In the genomic region with DNA sequence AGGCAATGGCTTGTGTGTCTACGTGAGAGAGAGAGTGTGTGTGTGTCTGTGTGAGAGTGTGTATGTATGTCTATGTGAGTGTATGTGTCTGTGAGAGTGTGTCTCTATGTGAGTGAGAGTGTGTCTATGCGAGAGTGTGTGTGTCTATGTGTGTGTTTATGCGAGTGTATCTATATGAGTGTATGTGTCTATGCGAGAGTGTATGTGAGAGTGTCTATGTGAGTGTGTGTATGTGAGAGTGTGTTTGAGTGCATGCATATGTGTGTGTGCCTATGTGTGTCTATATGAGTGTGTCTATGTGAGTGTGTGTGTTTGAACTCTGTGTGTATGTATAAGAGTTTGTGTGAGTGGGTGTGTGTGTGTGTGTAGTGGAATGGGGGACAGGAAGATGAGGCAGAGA, we compare ENCODE assay signal across 15 cellular contexts. TPM values are rescaled to one million over a fixed set of nuclear protein-coding genes. Genes with fewer than 3 reads are reported as not detected.
DNase-seq lines count a peak whose midpoint lies in the region; ATAC-seq, FAIRE-seq and TF ChIP-seq lines count a peak whose summit lies in the region.
"Had no signal": no experiment of that assay in that cellular context is flagged by ENCODE, and none has a peak within 500 bp of the region (broad histone marks: within the 10 kb centered on the region; RNA-seq: fewer than 3 reads in every experiment).

No MANE protein-coding gene starts in this region.

- H3K9me3 Mint-ChIP-seq in activated T-helper 2 cell treated with anti-CD3 and anti-CD28 coated beads, Interferon-gamma antibody, Interleukin-2, Interleukin-4, amounts not matched to agents 10 μg/mL and 5 μg/mL and 100 μg/mL, durations not matched to agents 14 hours and 24 hours and 36 hours: no peaks in the 10 kb centered on the region

- no peak overlapping the region for H2BK20ac ChIP-seq in IMR-90 (ENCODE audit: low read depth, low read length)

- no peak overlapping the region for H4K8ac ChIP-seq in IMR-90 (ENCODE audit: low read depth in 2 of 2, low read length in 2 of 2)

- H3K27me3 ChIP-seq in DND-41 (ENCODE audit: insufficient read depth, low read length, poor library complexity): no peaks in the 10 kb centered on the region
- no peaks in the 10 kb centered on the region for H3K27me3 ChIP-seq in IMR-90 (ENCODE audit: control insufficient read depth, insufficient read depth, low read length)
- H3K27me3 ChIP-seq in K562 (ENCODE audit: control insufficient read depth in 2 of 2, insufficient read depth in 2 of 2, low read length in 2 of 2): peaks cover 6 to 19% of the 10 kb centered on the region in 2 experiments
- no peaks in the 10 kb centered on the region for H3K27me3 ChIP-seq in psoas muscle (ENCODE audit: insufficient read depth in 3 of 3, low read length in 2 of 3)

- dilution Hi-C loops in IMR-90 (cut with HindIII; ENCODE audit: low sequenced_read_pairs, unreplicated experiment): no loop called here

- no peaks in the 10 kb centered on the region for H3K36me3 Mint-ChIP-seq in activated T-helper 2 cell treated with anti-CD3 and anti-CD28 coated beads, Interferon-gamma antibody, Interleukin-2, Interleukin-4, amounts not matched to agents 10 μg/mL and 5 μg/mL and 100 μg/mL, durations not matched to agents 14 hours and 24 hours and 36 hours (ENCODE audit: low read depth)

- no peak overlapping the region for H2AK9ac ChIP-seq in IMR-90 (replicated peaks; ENCODE audit: low read depth, low read length, poor library complexity)

- H3K27me3 Mint-ChIP-seq in activated T-helper 2 cell treated with anti-CD3 and anti-CD28 coated beads, Interferon-gamma antibody, Interleukin-2, Interleukin-4, amounts not matched to agents 10 μg/mL and 5 μg/mL and 100 μg/mL, durations not matched to agents 14 hours and 24 hours and 36 hours (ENCODE audit: low read depth): peaks cover 8% of the 10 kb centered on the region

- H3K18ac ChIP-seq in IMR-90 (ENCODE audit: low read depth, low read length): no peak overlapping the region

- no TSS peak for BruUV-seq in IMR-90 (replicated peaks; lab: Mats Ljungman, UMichigan)
- BruUV-seq in K562 (replicated peaks; lab: Mats Ljungman, UMichigan): no TSS peak

- H3K4me1 Mint-ChIP-seq in activated T-helper 2 cell treated with anti-CD3 and anti-CD28 coated beads, Interferon-gamma antibody, Interleukin-2, Interleukin-4, amounts not matched to agents 10 μg/mL and 5 μg/mL and 100 μg/mL, durations not matched to agents 14 hours and 24 hours and 36 hours (ENCODE audit: low read depth): peaks cover 18% of the 10 kb centered on the region

- H2BK120ac ChIP-seq in IMR-90 (ENCODE audit: low read depth, low read length): no peak overlapping the region

- H3K23ac ChIP-seq in IMR-90 (ENCODE audit: low read depth, low read length): no peak overlapping the region

- intact Hi-C loops in IMR-90 (cut with micrococcal nuclease): no loop called here
- intact Hi-C loops in K562 (cut with micrococcal nuclease): no loop called here
- intact Hi-C loops in psoas muscle (cut with DNase I): no loop called here
- intact Hi-C loops in activated T-helper 2 cell treated with anti-CD3 and anti-CD28 coated beads, Interferon-gamma antibody, Interleukin-2, Interleukin-4, amounts not matched to agents 10 μg/mL and 5 μg/mL and 100 μg/mL, durations not matched to agents 14 hours and 24 hours and 36 hours (cut with micrococcal nuclease): loop anchor here (5.0 kb wide), 1 partner anchor 128 kb away; no protein-coding TSS in a partner anchor

- no peak overlapping the region for H3K27ac Mint-ChIP-seq in activated T-helper 2 cell treated with anti-CD3 and anti-CD28 coated beads, Interferon-gamma antibody, Interleukin-2, Interleukin-4, amounts not matched to agents 10 μg/mL and 5 μg/mL and 100 μg/mL, durations not matched to agents 14 hours and 24 hours and 36 hours

- H3K4me3 ChIP-seq in DND-41 (ENCODE audit: low read depth in 1 of 2, low read length in 2 of 2) (no peak overlapping the region), IMR-90 (ENCODE audit: insufficient read depth, low read depth, low read length) (no peak overlapping the region), K562 (no peak overlapping the region), psoas muscle (no peak overlapping the region)
- H3K4me3 ChIP-seq: HAP-1 had no signal

- TF ChIP-seq RAD21 in IMR-90 (IDR thresholded peaks at IDR 0.05; ENCODE audit: low read length) (no peak), K562 (CRISPR knock-in tag; conservative IDR thresholded peaks at IDR 0.05 in 1 of 2, IDR thresholded peaks at IDR 0.05 in 1 of 2) (no peak)

- ATAC-seq in DND-41 (ENCODE audit: insufficient read depth, low read depth): 0 out of 3 replicates have a peak, but pooled peaks have one; percentile 19
- ATAC-seq in IMR-90 (ENCODE audit: low read depth): no peak
- ATAC-seq in K562: no peak
- no peak for ATAC-seq in psoas muscle
- ATAC-seq in GM21529 (IDR thresholded peaks at IDR 0.05; ENCODE audit: unreplicated experiment): no peak

- 85% methylated on average over 4 of the region's 4 CpGs; no CpG with 5 or more reads in 1 of the 2 experiments for whole genome bisulfite sequencing in IMR-90 (ENCODE audit: extremely low coverage in 2 of 2, insufficient read length in 1 of 2), 2 experiments
- 3% methylated on average over 4 of the region's 4 CpGs for WGBS in K562 (ENCODE audit: insufficient coverage, low coverage, missing lambda C conversion rate)
- WGBS in psoas muscle, 3 donors: 94 to 95% (median 95%) methylated on average over 4 of the region's 4 CpGs

- no peaks in the 10 kb centered on the region for H3K36me3 ChIP-seq in DND-41 (ENCODE audit: insufficient read depth, low read length)
- H3K36me3 ChIP-seq in IMR-90 (ENCODE audit: control insufficient read depth, insufficient read depth, low read length): no peaks in the 10 kb centered on the region
- no peaks in the 10 kb centered on the region for H3K36me3 ChIP-seq in K562 (ENCODE audit: control insufficient read depth, insufficient read depth, low read length)
- H3K36me3 ChIP-seq in psoas muscle (ENCODE audit: insufficient read depth in 1 of 2, low read depth in 1 of 2): no peaks in the 10 kb centered on the region
- H3K36me3 ChIP-seq: HAP-1 had no signal

- in situ Hi-C loops in IMR-90 (cut with MboI; ENCODE audit: low sequenced_read_pairs) (no loop called here), K562 (cut with MboI) (no loop called here)

- CTCF ChIA-PET in IMR-90 (lab: Yijun Ruan, JAX) (no interaction called here), K562 (lab: Yijun Ruan, JAX; ENCODE audit: low intra/inter-chr PET ratio) (no interaction called here)

- DNase-seq in DND-41 (no peak), IMR-90 (no peak), K562 (ENCODE audit: extremely low read depth in 1 of 4, low spot score in 3 of 4) (no peak), psoas muscle (no peak), amygdala (lab: John Stamatoyannopoulos, UW) (no peak), GDM1 (lab: John Stamatoyannopoulos, UW) (no peak)
- DNase-seq in activated T-helper 2 cell treated with anti-CD3 and anti-CD28 coated beads, Interferon-gamma antibody, Interleukin-2, Interleukin-4, amounts not matched to agents 10 μg/mL and 5 μg/mL and 100 μg/mL, durations not matched to agents 14 hours and 24 hours and 36 hours (ENCODE audit: low spot score): no peak
- DNase-seq: C1 segment of cervical spinal cord, NCI-H187 treated with DMSO at 0.1 percent for 48 hours, NCI-H446, SIG-M5 had no signal

- H3K27ac ChIP-seq in DND-41 (ENCODE audit: low read length) (no peak overlapping the region), IMR-90 (ENCODE audit: insufficient read depth, low read length) (no peak overlapping the region), K562 (ENCODE audit: extremely low read depth, low read depth, low read length) (no peak overlapping the region), psoas muscle (peak overlapping the region; percentile 24)

- TF ChIP-seq POLR2A in IMR-90 (IDR thresholded peaks at IDR 0.05; ENCODE audit: low read depth, low read length) (no peak), K562 (conservative IDR thresholded peaks at IDR 0.05) (no peak)

- H3K4me2 ChIP-seq in DND-41 (ENCODE audit: insufficient read depth, low read length) (no peak overlapping the region), IMR-90 (ENCODE audit: low read depth, low read length) (no peak overlapping the region), K562 (ENCODE audit: insufficient read depth, low read length) (no peak overlapping the region)

- no peak for TF ChIP-seq CTCF in DND-41 (IDR thresholded peaks at IDR 0.05; ENCODE audit: borderline replicate concordance, extremely low read depth, low read length, poor library complexity, severe bottlenecking)
- TF ChIP-seq CTCF in IMR-90 (conservative IDR thresholded peaks at IDR 0.05; ENCODE audit: low read depth, low read length): no peak
- no peak for TF ChIP-seq CTCF in K562 (IDR thresholded peaks at IDR 0.05 in 2 of 3, conservative IDR thresholded peaks at IDR 0.05 in 1 of 3; ENCODE audit: insufficient read depth in 2 of 3, low read depth in 1 of 3, low read length in 3 of 3)
- no peak for TF ChIP-seq CTCF in psoas muscle (IDR thresholded peaks at IDR 0.05)

- H4K91ac ChIP-seq in IMR-90 (ENCODE audit: insufficient read depth, low read depth, low read length): no peak overlapping the region

- H3K9me1 ChIP-seq in IMR-90 (ENCODE audit: insufficient read depth, low read length) (peaks cover 7% of the 10 kb centered on the region), K562 (ENCODE audit: control insufficient read depth, insufficient read depth, low read length) (no peaks in the 10 kb centered on the region)

- H4K20me1 ChIP-seq in DND-41 (ENCODE audit: insufficient read depth, low read length) (no peaks in the 10 kb centered on the region), IMR-90 (ENCODE audit: insufficient read depth, low read length) (no peaks in the 10 kb centered on the region), K562 (replicated peaks; ENCODE audit: control insufficient read depth, insufficient read depth, low read length) (no peaks in the 10 kb centered on the region)

- no peak overlapping the region for H3K4me3 Mint-ChIP-seq in activated T-helper 2 cell treated with anti-CD3 and anti-CD28 coated beads, Interferon-gamma antibody, Interleukin-2, Interleukin-4, amounts not matched to agents 10 μg/mL and 5 μg/mL and 100 μg/mL, durations not matched to agents 14 hours and 24 hours and 36 hours (ENCODE audit: low read depth)

- no peak for TF ChIP-seq EP300 in K562 (IDR thresholded peaks at IDR 0.05; ENCODE audit: low read length)

- no peak overlapping the region for H3K14ac ChIP-seq in IMR-90 (replicated peaks; ENCODE audit: low read depth, low read length)

- no peaks in the 10 kb centered on the region for H3K79me1 ChIP-seq in IMR-90 (ENCODE audit: low read depth in 1 of 2, low read length in 2 of 2)

- H3K79me2 ChIP-seq in DND-41 (ENCODE audit: insufficient read depth, low read length) (no peaks in the 10 kb centered on the region), K562 (ENCODE audit: control insufficient read depth, insufficient read depth, low read length) (no peaks in the 10 kb centered on the region)

- H2AK5ac ChIP-seq in IMR-90 (ENCODE audit: low read depth, low read length): peak overlapping the region; percentile 42

- H3K4me1 ChIP-seq in DND-41 (ENCODE audit: insufficient read depth, low read length): no peaks in the 10 kb centered on the region
- 0 out of 2 replicates have a peak, but pooled peaks cover under 1% of the 10 kb centered on the region for H3K4me1 ChIP-seq in IMR-90 (ENCODE audit: control insufficient read depth, insufficient read depth, low read length)
- H3K4me1 ChIP-seq in K562 (replicated peaks in 1 of 2; ENCODE audit: control insufficient read depth in 2 of 2, insufficient read depth in 2 of 2, low read length in 2 of 2): peaks cover 0 to under 1% of the 10 kb centered on the region in 2 experiments; a peak in 1 of 5 replicates
- peaks cover 19% of the 10 kb centered on the region for H3K4me1 ChIP-seq in psoas muscle
- H3K4me1 ChIP-seq: HAP-1 had no signal

- no peak overlapping the region for H3K56ac ChIP-seq in IMR-90 (ENCODE audit: extremely low read depth, insufficient read depth, low read length)

- peak overlapping the region; percentile 38 for H2BK5ac ChIP-seq in IMR-90 (ENCODE audit: low read depth, low read length, poor library complexity, severe bottlenecking)

- H3K4ac ChIP-seq in IMR-90 (ENCODE audit: low read depth, low read length): no peak overlapping the region

- H2BK15ac ChIP-seq in IMR-90 (ENCODE audit: low read depth, low read length): 0 out of 3 replicates have a peak overlapping the region, but pooled peaks have one; percentile 55

- no peak overlapping the region for H3K9ac ChIP-seq in DND-41 (ENCODE audit: low read depth, low read length)
- no peak overlapping the region for H3K9ac ChIP-seq in IMR-90 (ENCODE audit: low read depth, low read length)
- H3K9ac ChIP-seq in K562 (ENCODE audit: insufficient read depth in 1 of 2, low read depth in 2 of 2, low read length in 2 of 2): no peak overlapping the region

- FAIRE-seq in K562 (lab: Jason Lieb, UNC): no peak

- POLR2A ChIA-PET in IMR-90 (lab: Charles Lee; ENCODE audit: unreplicated experiment): no interaction called here
- POLR2A ChIA-PET in K562 (lab: Yijun Ruan, JAX): no interaction called here

- H2AFZ ChIP-seq in DND-41 (ENCODE audit: low read depth, low read length): no peak overlapping the region
- H2AFZ ChIP-seq in IMR-90 (replicated peaks; ENCODE audit: low read length, poor library complexity): no peak overlapping the region
- no peak overlapping the region for H2AFZ ChIP-seq in K562 (ENCODE audit: low read depth, low read length)

- H4K5ac ChIP-seq in IMR-90 (ENCODE audit: low read depth, low read length): no peak overlapping the region

- no peaks in the 10 kb centered on the region for H3K9me3 ChIP-seq in DND-41 (ENCODE audit: insufficient read depth, low read length, severe bottlenecking)
- no peaks in the 10 kb centered on the region for H3K9me3 ChIP-seq in IMR-90 (ENCODE audit: control insufficient read depth, insufficient read depth, low read length)
- no peaks in the 10 kb centered on the region for H3K9me3 ChIP-seq in K562 (replicated peaks; ENCODE audit: control insufficient read depth, insufficient read depth, low read depth, low read length)
- H3K9me3 ChIP-seq in psoas muscle: no peaks in the 10 kb centered on the region
- H3K9me3 ChIP-seq: HAP-1 had no signal

RNA-seq across cellular contexts. Expression of gene GNLY, which starts 9.8 kb away (rescaled TPM):
- not detected in 2 replicates for total RNA-seq in IMR-90 (2012; rRNA removed)
- not detected in 2 replicates for polyA plus RNA-seq in IMR-90 (2012; rRNA removed)
- not detected in 2 replicates for polyA plus RNA-seq in IMR-90 (2012; cell fraction: cytosol; rRNA removed)
- 0.13 and 0.24 TPM in 2 replicates for polyA plus RNA-seq in IMR-90 (2012; cell fraction: nucleus; rRNA removed; ENCODE audit: low replicate concordance)
- 0.21 TPM in 1 of 2 replicates, not detected in the other for total RNA-seq in K562 (2011; cell fraction: chromatin; rRNA removed; ENCODE audit: low replicate concordance)
- not detected in 2 replicates for total RNA-seq in K562 (2011; cell fraction: nucleolus; rRNA removed)
- 0.99 TPM in 1 of 2 replicates, not detected in the other for total RNA-seq in K562 (2011; cell fraction: nucleoplasm; rRNA removed)
- total RNA-seq in K562 (2014; rRNA removed): not detected in 2 replicates
- not detected in 2 replicates for total RNA-seq in K562 (2014; rRNA removed; fragmentation: Illumina TruSeq; extraction: Trizol)
- not detected in 2 replicates for total RNA-seq in K562 (2015; rRNA removed; fragmentation: Illumina TruSeq; extraction: Trizol)
- total RNA-seq in K562 (2021): not detected in 2 replicates
- polyA plus RNA-seq in K562 (2011; rRNA removed): not detected in 2 replicates
- polyA plus RNA-seq in K562 (2011; cell fraction: cytosol; rRNA removed): 0.03 TPM in 1 of 2 replicates, not detected in the other
- 0.06 TPM in 1 of 2 replicates, not detected in the other for polyA plus RNA-seq in K562 (2011; cell fraction: nucleus; rRNA removed)
- polyA plus RNA-seq in K562 (2012): 0.37 TPM in 1 of 2 replicates, not detected in the other
- polyA plus RNA-seq in K562 (2014; fragmentation: Illumina TruSeq; extraction: Trizol): not detected in 2 replicates
- not detected for polyA plus RNA-seq in K562 (2014; fragmentation: Nextera tagmentation; extraction: Ambion mirVana)
- not detected in 2 replicates for polyA plus RNA-seq in K562 (2014; rRNA removed)
- not detected in 2 replicates for polyA minus RNA-seq in K562 (2011; rRNA and poly(A)+ RNA removed)
- polyA minus RNA-seq in K562 (2011; cell fraction: cytosol; rRNA and poly(A)+ RNA removed): not detected in 2 replicates
- not detected in 2 replicates for polyA minus RNA-seq in K562 (2011; cell fraction: nucleus; rRNA and poly(A)+ RNA removed)
- 10 to 100 TPM in 1 of 4 donors, 1 to 10 TPM in 2, under 1 TPM in 1; 0.58 to 20.0 (median 5.8) TPM for total RNA-seq in psoas muscle
- 10 to 100 TPM in 2 of 3 donors, 1 to 10 TPM in 1; 4.9 to 31.6 (median 23.4) TPM for polyA plus RNA-seq in psoas muscle
- total RNA-seq in activated T-helper 2 cell treated with anti-CD3 and anti-CD28 coated beads, Interferon-gamma antibody, Interleukin-2, Interleukin-4, amounts not matched to agents 10 μg/mL and 5 μg/mL and 100 μg/mL, durations not matched to agents 14 hours and 24 hours and 36 hours: 21.9 and 23.5 TPM in 2 replicates
- total RNA-seq: A673, LHCN-M2 had no signal

RNA-seq across cellular contexts. Expression of gene SFTPB, which starts 16.4 kb away (rescaled TPM):
- total RNA-seq in IMR-90 (2012; rRNA removed): not detected in 2 replicates
- polyA plus RNA-seq in IMR-90 (2012; rRNA removed): not detected in 2 replicates
- 0.07 TPM in 1 of 2 replicates, not detected in the other for polyA plus RNA-seq in IMR-90 (2012; cell fraction: cytosol; rRNA removed)
- not detected in 2 replicates for polyA plus RNA-seq in IMR-90 (2012; cell fraction: nucleus; rRNA removed; ENCODE audit: low replicate concordance)
- not detected in 2 replicates for total RNA-seq in K562 (2011; cell fraction: chromatin; rRNA removed; ENCODE audit: low replicate concordance)
- not detected in 2 replicates for total RNA-seq in K562 (2011; cell fraction: nucleolus; rRNA removed)
- not detected in 2 replicates for total RNA-seq in K562 (2011; cell fraction: nucleoplasm; rRNA removed)
- not detected in 2 replicates for total RNA-seq in K562 (2014; rRNA removed)
- not detected in 2 replicates for total RNA-seq in K562 (2014; rRNA removed; fragmentation: Illumina TruSeq; extraction: Trizol)
- not detected in 2 replicates for total RNA-seq in K562 (2015; rRNA removed; fragmentation: Illumina TruSeq; extraction: Trizol)
- total RNA-seq in K562 (2021): 7.0 and 8.5 TPM in 2 replicates
- not detected in 2 replicates for polyA plus RNA-seq in K562 (2011; rRNA removed)
- not detected in 2 replicates for polyA plus RNA-seq in K562 (2011; cell fraction: cytosol; rRNA removed)
- polyA plus RNA-seq in K562 (2011; cell fraction: nucleus; rRNA removed): not detected in 2 replicates
- polyA plus RNA-seq in K562 (2012): not detected in 2 replicates
- not detected in 2 replicates for polyA plus RNA-seq in K562 (2014; fragmentation: Illumina TruSeq; extraction: Trizol)
- polyA plus RNA-seq in K562 (2014; fragmentation: Nextera tagmentation; extraction: Ambion mirVana): under 1 TPM in 1 of 2 experiments, not detected in 1; 0.03 TPM
- not detected in 2 replicates for polyA plus RNA-seq in K562 (2014; rRNA removed)
- not detected in 2 replicates for polyA minus RNA-seq in K562 (2011; rRNA and poly(A)+ RNA removed)
- not detected in 2 replicates for polyA minus RNA-seq in K562 (2011; cell fraction: cytosol; rRNA and poly(A)+ RNA removed)
- not detected in 2 replicates for polyA minus RNA-seq in K562 (2011; cell fraction: nucleus; rRNA and poly(A)+ RNA removed)
- total RNA-seq in psoas muscle: 1 to 10 TPM in 2 of 4 donors, under 1 TPM in 2; 0.25 to 1.1 (median 0.96) TPM
- 1 to 10 TPM in 1 of 3 donors, under 1 TPM in 2; 0.04 to 1.5 (median 0.98) TPM for polyA plus RNA-seq in psoas muscle
- not detected in 2 replicates for total RNA-seq in activated T-helper 2 cell treated with anti-CD3 and anti-CD28 coated beads, Interferon-gamma antibody, Interleukin-2, Interleukin-4, amounts not matched to agents 10 μg/mL and 5 μg/mL and 100 μg/mL, durations not matched to agents 14 hours and 24 hours and 36 hours
- total RNA-seq: A673, LHCN-M2 had no signal
